ENCODE assay signal across 8 cellular contexts in genomic region chr22:50326959-50327710, GRCh38. TPM values are rescaled to one million over a fixed set of nuclear protein-coding genes. Genes with fewer than 3 reads are reported as not detected.
A peak's percentile ranks its signal among the peaks of the same experiment; 100 is the strongest.
DNase-seq lines count a peak whose midpoint lies in the region; ATAC-seq and TF ChIP-seq lines count a peak whose summit lies in the region.

A gene with protein sequence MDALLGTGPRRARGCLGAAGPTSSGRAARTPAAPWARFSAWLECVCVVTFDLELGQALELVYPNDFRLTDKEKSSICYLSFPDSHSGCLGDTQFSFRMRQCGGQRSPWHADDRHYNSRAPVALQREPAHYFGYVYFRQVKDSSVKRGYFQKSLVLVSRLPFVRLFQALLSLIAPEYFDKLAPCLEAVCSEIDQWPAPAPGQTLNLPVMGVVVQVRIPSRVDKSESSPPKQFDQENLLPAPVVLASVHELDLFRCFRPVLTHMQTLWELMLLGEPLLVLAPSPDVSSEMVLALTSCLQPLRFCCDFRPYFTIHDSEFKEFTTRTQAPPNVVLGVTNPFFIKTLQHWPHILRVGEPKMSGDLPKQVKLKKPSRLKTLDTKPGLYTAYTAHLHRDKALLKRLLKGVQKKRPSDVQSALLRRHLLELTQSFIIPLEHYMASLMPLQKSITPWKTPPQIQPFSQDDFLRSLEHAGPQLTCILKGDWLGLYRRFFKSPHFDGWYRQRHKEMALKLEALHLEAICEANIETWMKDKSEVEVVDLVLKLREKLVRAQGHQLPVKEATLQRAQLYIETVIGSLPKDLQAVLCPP (minus strand): TSS chr22:50327012. CDS start chr22:50326988, 24 bp downstream.

- TF ChIP-seq CTCF in fibroblast of villous mesenchyme (IDR thresholded peaks at IDR 0.05; ENCODE audit: insufficient read depth, low read depth, low read length) (peak; percentile 29), neural cell (IDR thresholded peaks at IDR 0.05; ENCODE audit: poor library complexity, severe bottlenecking) (peak; percentile 84)

- H3K27me3 ChIP-seq in neural cell (ENCODE audit: insufficient read depth, low read depth, low read length), result no peaks in the 10 kb centered on the region

- H4K20me1 ChIP-seq in neural cell (ENCODE audit: insufficient read depth), result no peaks in the 10 kb centered on the region

- peak; percentile 49 for TF ChIP-seq RAD21 in neural cell (conservative IDR thresholded peaks at IDR 0.05)

- no peaks in the 10 kb centered on the region for H3K9me2 ChIP-seq in neural cell (ENCODE audit: insufficient read depth, low read length)

- peaks cover 17% of the 10 kb centered on the region for H3K79me2 ChIP-seq in neural cell (replicated peaks; ENCODE audit: insufficient read depth, low read length)

- H3K9ac ChIP-seq in neural cell (ENCODE audit: low read length), result peak within 1 kb of the TSS; percentile 83

- peak within 1 kb of the TSS; percentile 88 for H3K4me2 ChIP-seq in neural cell (ENCODE audit: low read length)

- H3K4me3 ChIP-seq in fibroblast of villous mesenchyme (ENCODE audit: low read depth, low read length), result peak within 1 kb of the TSS; percentile 66
- H3K4me3 ChIP-seq in neural cell (ENCODE audit: low read length), result peak within 1 kb of the TSS; percentile 77

- no peaks in the 10 kb centered on the region for H3K36me3 ChIP-seq in neural cell (ENCODE audit: insufficient read depth, low read length)

- DNase-seq in CMK (ENCODE audit: low read depth), result peak; percentile 60
- DNase-seq in HUDEP-2 (lab: John Stamatoyannopoulos, UW; ENCODE audit: unreplicated experiment in 76 of 76), result peak in 60 of 76 experiments; percentile 18 to 78 (median 60)
- peak; percentile 71 for DNase-seq in RPMI7951 (ENCODE audit: low read depth)
- peak; percentile 90 for DNase-seq in activated effector memory CD4-positive, alpha-beta T cell treated with anti-CD3 and anti-CD28 coated beads, Interleukin-2, amount 50 U/mL, for 16 hours
- DNase-seq in fibroblast of villous mesenchyme (ENCODE audit: low read depth), result peak; percentile 76
- DNase-seq in substantia nigra (lab: John Stamatoyannopoulos, UW), result peak in 41 of 49 donors; percentile 30 to 92 (median 72)

- ATAC-seq in GM19455 (IDR thresholded peaks at IDR 0.05; ENCODE audit: unreplicated experiment), result peak; percentile 68

- H3K27ac ChIP-seq in neural cell (ENCODE audit: low read length) (peak within 1 kb of the TSS; percentile 76), substantia nigra (ENCODE audit: low read depth, low read length, poor library complexity, severe bottlenecking) (peak within 1 kb of the TSS; percentile 84)

- no peaks in the 10 kb centered on the region for H3F3A ChIP-seq in neural cell (ENCODE audit: insufficient read depth, low read length, poor library complexity, severe bottlenecking)

- no peak for TF ChIP-seq EP300 in neural cell (conservative IDR thresholded peaks at IDR 0.05; ENCODE audit: poor library complexity, severe bottlenecking)

- H3K9me3 ChIP-seq in neural cell (ENCODE audit: low read length), result no peaks in the 10 kb centered on the region

- peak within 1 kb of the TSS; percentile 40 for H2AFZ ChIP-seq in neural cell (ENCODE audit: low read depth, low read length)

TF ChIP-seq in neural cell, 6 proteins besides CTCF, POLR2A, EP300 and RAD21:
- TF ChIP-seq MXI1 (conservative IDR thresholded peaks at IDR 0.05; ENCODE audit: poor library complexity, severe bottlenecking) (peak; percentile 33), POLR2AphosphoS5 (IDR thresholded peaks at IDR 0.05) (peak; percentile 57), TAF1 (IDR thresholded peaks at IDR 0.05; ENCODE audit: low read depth) (no peak), SMC3 (conservative IDR thresholded peaks at IDR 0.05; ENCODE audit: poor library complexity) (no peak), EZH2 (IDR thresholded peaks at IDR 0.05; ENCODE audit: borderline replicate concordance, insufficient read depth, low read length, poor library complexity, severe bottlenecking) (no peak)
- TF ChIP-seq, protein P1, sequence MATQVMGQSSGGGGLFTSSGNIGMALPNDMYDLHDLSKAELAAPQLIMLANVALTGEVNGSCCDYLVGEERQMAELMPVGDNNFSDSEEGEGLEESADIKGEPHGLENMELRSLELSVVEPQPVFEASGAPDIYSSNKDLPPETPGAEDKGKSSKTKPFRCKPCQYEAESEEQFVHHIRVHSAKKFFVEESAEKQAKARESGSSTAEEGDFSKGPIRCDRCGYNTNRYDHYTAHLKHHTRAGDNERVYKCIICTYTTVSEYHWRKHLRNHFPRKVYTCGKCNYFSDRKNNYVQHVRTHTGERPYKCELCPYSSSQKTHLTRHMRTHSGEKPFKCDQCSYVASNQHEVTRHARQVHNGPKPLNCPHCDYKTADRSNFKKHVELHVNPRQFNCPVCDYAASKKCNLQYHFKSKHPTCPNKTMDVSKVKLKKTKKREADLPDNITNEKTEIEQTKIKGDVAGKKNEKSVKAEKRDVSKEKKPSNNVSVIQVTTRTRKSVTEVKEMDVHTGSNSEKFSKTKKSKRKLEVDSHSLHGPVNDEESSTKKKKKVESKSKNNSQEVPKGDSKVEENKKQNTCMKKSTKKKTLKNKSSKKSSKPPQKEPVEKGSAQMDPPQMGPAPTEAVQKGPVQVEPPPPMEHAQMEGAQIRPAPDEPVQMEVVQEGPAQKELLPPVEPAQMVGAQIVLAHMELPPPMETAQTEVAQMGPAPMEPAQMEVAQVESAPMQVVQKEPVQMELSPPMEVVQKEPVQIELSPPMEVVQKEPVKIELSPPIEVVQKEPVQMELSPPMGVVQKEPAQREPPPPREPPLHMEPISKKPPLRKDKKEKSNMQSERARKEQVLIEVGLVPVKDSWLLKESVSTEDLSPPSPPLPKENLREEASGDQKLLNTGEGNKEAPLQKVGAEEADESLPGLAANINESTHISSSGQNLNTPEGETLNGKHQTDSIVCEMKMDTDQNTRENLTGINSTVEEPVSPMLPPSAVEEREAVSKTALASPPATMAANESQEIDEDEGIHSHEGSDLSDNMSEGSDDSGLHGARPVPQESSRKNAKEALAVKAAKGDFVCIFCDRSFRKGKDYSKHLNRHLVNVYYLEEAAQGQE (IDR thresholded peaks at IDR 0.05; ENCODE audit: borderline replicate concordance), result no peak

RNA-seq across cellular contexts. Expression of the gene that starts here (rescaled TPM):
- total RNA-seq in RPMI7951 (2014; rRNA removed; shearing (Covaris generic)), result 0.68 and 2.2 TPM in 2 replicates
- total RNA-seq in fibroblast of villous mesenchyme, result 2.3 and 2.6 TPM in 2 replicates
- 51.0 and 58.9 TPM in 2 replicates for polyA plus RNA-seq in neural cell
- polyA minus RNA-seq in neural cell, result 29.5 and 34.6 TPM in 2 replicates

Comparison
In these comparisons a context has a peak if more than half of its experiments do, and no peak if none do; other contexts are left out.
1. Peak in every context shown above with its lines: DNase-seq, ATAC-seq, H3K4me3 ChIP-seq and H3K27ac ChIP-seq.